Comparison of ENCODE assay signal across 8 cellular contexts in the genomic region with DNA sequence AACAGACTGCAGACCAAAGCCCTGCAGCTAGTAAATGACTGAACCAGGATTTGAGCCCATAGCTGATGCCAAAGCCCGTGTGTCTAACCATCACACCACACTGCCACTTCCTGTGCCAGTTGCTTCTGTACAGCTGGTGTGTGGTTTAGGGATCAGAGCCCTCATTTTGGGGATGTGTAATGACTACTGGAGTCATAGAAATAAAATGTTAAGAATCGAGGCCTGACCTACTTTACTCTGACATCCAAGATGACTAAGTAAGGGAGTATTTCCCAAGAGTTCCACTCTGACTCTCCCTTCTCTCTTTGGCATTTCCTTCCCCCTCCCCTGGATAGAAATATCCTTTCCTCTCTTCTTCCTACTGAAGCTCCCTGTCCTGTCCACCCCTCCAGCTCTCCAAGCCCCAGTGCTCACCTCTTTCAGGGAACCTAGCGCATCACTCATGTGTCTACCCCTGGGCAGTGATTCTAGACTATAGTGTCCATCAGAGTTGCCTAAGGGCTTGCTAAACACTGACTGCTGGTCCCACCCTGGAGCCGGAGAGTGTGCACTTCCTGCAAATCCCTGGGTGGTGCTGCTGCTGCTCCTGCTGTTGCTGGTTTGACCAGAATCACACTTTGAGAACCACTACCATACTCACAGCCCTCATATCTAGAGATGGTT. TPM values are rescaled to one million over a fixed set of nuclear protein-coding genes. Genes with fewer than 3 reads are reported as not detected.
A peak's percentile ranks its signal among the peaks of the same experiment; 100 is the strongest.
DNase-seq lines count a peak whose midpoint lies in the region; ATAC-seq and TF ChIP-seq lines count a peak whose summit lies in the region.

No MANE protein-coding gene starts in this region.

- H3K4me1 ChIP-seq in stomach = peaks cover under 1 to 38% (median 8%) of the 10 kb centered on the region in 4 donors

- no peaks in the 10 kb centered on the region for H3K27me3 ChIP-seq in stomach

- ATAC-seq in HG03135 (IDR thresholded peaks at IDR 0.05; ENCODE audit: unreplicated experiment) = no peak
- ATAC-seq in HG03159 (IDR thresholded peaks at IDR 0.05; ENCODE audit: unreplicated experiment) = no peak

- no peaks in the 10 kb centered on the region for H3K36me3 ChIP-seq in stomach

- TF ChIP-seq POLR2A in stomach (IDR thresholded peaks at IDR 0.05) = no peak

- intact Hi-C loops in stomach (cut with DNase I; ENCODE audit: low total_unique reads) = no loop called here

- peak; percentile 100 for DNase-seq in HCEC 1CT
- peak; percentile 30 for DNase-seq in SKM-1 (lab: John Stamatoyannopoulos, UW; ENCODE audit: unreplicated experiment)
- peak; percentile 95 for DNase-seq in glomerular visceral epithelial cell (ENCODE audit: extremely low spot score)
- no peak for DNase-seq in stomach
- DNase-seq in HuH-7 (ENCODE audit: low spot score) = no peak
- DNase-seq in NCI-H1417 treated with DMSO at 0.1 percent for 48 hours (lab: John Stamatoyannopoulos, UW) = no peak

- TF ChIP-seq CTCF in stomach (IDR thresholded peaks at IDR 0.05) = no peak

- 54 to 77% (median 75%) methylated on average over 4 of the region's 4 CpGs for WGBS in stomach, 5 donors

- H3K9me3 ChIP-seq in stomach = peaks cover 0 to 8% (median 7%) of the 10 kb centered on the region in 4 donors

- peak overlapping the region; percentile 42 to 74 (median 62) for H3K27ac ChIP-seq in stomach

- H3K4me3 ChIP-seq in stomach = no peak overlapping the region

- no peak for TF ChIP-seq EP300 in stomach (IDR thresholded peaks at IDR 0.05)

RNA-seq across cellular contexts. Expression of a gene that starts 53.8 kb away (rescaled TPM):
- 100 to 1,000 TPM in 1 of 5 donors, 10 to 100 TPM in 4; 10.5 to 118 (median 55.1) TPM for total RNA-seq in stomach
- 10 to 100 TPM; 17.3 to 50.9 (median 25.0) TPM for polyA plus RNA-seq in stomach

Comparison
In these comparisons a context has a peak if more than half of its experiments do, and no peak if none do; other contexts are left out.
1. DNase-seq: peak in HCEC 1CT (single experiment), SKM-1 (single experiment) and glomerular visceral epithelial cell (single experiment); none in stomach (single experiment), HuH-7 (single experiment) and NCI-H1417 treated with DMSO at 0.1 percent for 48 hours (single experiment).